8 cellular contexts compared by ENCODE assay signal in the genomic region with DNA sequence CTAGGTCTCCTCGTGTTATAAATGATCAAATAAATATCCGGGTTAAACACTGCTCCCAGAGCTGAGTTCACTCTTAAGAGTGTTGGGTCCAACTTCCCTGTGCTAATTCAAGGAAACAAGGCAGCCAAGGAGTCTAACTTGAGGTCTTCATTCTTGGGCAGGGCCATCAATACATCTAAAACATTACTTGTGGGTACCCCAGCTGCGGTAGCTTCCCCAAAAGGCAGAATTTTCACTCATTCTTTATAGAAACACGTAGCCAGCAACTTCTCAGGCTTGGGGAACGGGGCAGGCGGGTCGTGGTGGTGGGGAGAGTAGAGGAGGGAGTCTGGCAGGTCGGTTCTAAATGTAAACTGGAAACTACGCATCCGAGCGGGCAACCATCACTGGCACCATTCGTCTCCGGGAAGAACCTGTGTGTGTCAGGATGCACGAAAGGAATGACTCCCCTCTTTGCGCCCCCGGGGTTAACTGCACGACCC. TPM values are rescaled to one million over a fixed set of nuclear protein-coding genes. Genes with fewer than 3 reads are reported as not detected.
DNase-seq lines count a peak whose midpoint lies in the region; ATAC-seq and TF ChIP-seq lines count a peak whose summit lies in the region.

No MANE protein-coding gene starts in this region.

- POLR2A ChIA-PET in CD8-positive, alpha-beta T cell (lab: Charles Lee), result interaction anchor here (1.2 to 3.3 kb wide), 3 partner anchors 13 to 47 kb away, joined by 3 to 18 read pairs (median 5); no protein-coding TSS in a partner anchor

- peak overlapping the region; percentile 96 for H3K4me3 ChIP-seq in CD8-positive, alpha-beta T cell (ENCODE audit: low read depth, low read length)

- no peaks in the 10 kb centered on the region for H3K27me3 Mint-ChIP-seq in CD8-positive, alpha-beta T cell (ENCODE audit: low read depth)
- H3K27me3 Mint-ChIP-seq in activated CD4-positive, alpha-beta T cell treated with anti-CD3 and anti-CD28 coated beads, Interleukin-2, amount 10 ng/mL, durations not matched to agents 24 days and 14 days, result no peaks in the 10 kb centered on the region
- H3K27me3 Mint-ChIP-seq in neural crest cell (ENCODE audit: low read depth), result peaks cover 3% of the 10 kb centered on the region

- no peaks in the 10 kb centered on the region for H3K27me3 ChIP-seq in CD8-positive, alpha-beta T cell (ENCODE audit: insufficient read depth, low read length)

- no peak for TF ChIP-seq CTCF in CD8-positive, alpha-beta T cell (IDR thresholded peaks at IDR 0.05)
- TF ChIP-seq CTCF in neural crest cell (conservative IDR thresholded peaks at IDR 0.05), result no peak

- peak overlapping the region; percentile 87 for H3K4me3 Mint-ChIP-seq in CD8-positive, alpha-beta T cell
- peak overlapping the region; percentile 89 for H3K4me3 Mint-ChIP-seq in activated CD4-positive, alpha-beta T cell treated with anti-CD3 and anti-CD28 coated beads, Interleukin-2, amount 10 ng/mL, durations not matched to agents 24 days and 14 days
- H3K4me3 Mint-ChIP-seq in neural crest cell, result peak overlapping the region; percentile 89

- CTCF ChIA-PET in CD8-positive, alpha-beta T cell (lab: Charles Lee), result interaction anchor here (0.8 to 2.4 kb wide), 6 partner anchors 14 to 110 kb away, joined by 3 to 11 read pairs (median 4); no protein-coding TSS in a partner anchor

- no peaks in the 10 kb centered on the region for H3K9me3 ChIP-seq in CD8-positive, alpha-beta T cell (ENCODE audit: low read length)

- no peaks in the 10 kb centered on the region for H3K9me3 Mint-ChIP-seq in CD8-positive, alpha-beta T cell
- H3K9me3 Mint-ChIP-seq in activated CD4-positive, alpha-beta T cell treated with anti-CD3 and anti-CD28 coated beads, Interleukin-2, amount 10 ng/mL, durations not matched to agents 24 days and 14 days, result no peaks in the 10 kb centered on the region
- no peaks in the 10 kb centered on the region for H3K9me3 Mint-ChIP-seq in neural crest cell

- peaks cover 55% of the 10 kb centered on the region for H3K4me1 Mint-ChIP-seq in CD8-positive, alpha-beta T cell (ENCODE audit: low read depth)
- H3K4me1 Mint-ChIP-seq in activated CD4-positive, alpha-beta T cell treated with anti-CD3 and anti-CD28 coated beads, Interleukin-2, amount 10 ng/mL, durations not matched to agents 24 days and 14 days, result peaks cover 42% of the 10 kb centered on the region
- H3K4me1 Mint-ChIP-seq in neural crest cell, result peaks cover 40% of the 10 kb centered on the region

- no peak for DNase-seq in CD8-positive, alpha-beta T cell
- DNase-seq in activated CD4-positive, alpha-beta T cell treated with anti-CD3 and anti-CD28 coated beads, Interleukin-2, amount 10 ng/mL, durations not matched to agents 24 days and 14 days, result peak; percentile 80
- peak; percentile 31 for DNase-seq in fibroblast of peridontal ligament (ENCODE audit: extremely low read depth)
- DNase-seq in neural crest cell (ENCODE audit: low read depth, low spot score), result peak; percentile 19
- DNase-seq in glomerular visceral epithelial cell (ENCODE audit: extremely low spot score), result no peak

- peak overlapping the region; percentile 91 for H3K27ac ChIP-seq in CD8-positive, alpha-beta T cell (ENCODE audit: low read depth, low read length)

- peaks cover 2% of the 10 kb centered on the region for H3K36me3 Mint-ChIP-seq in CD8-positive, alpha-beta T cell
- H3K36me3 Mint-ChIP-seq in activated CD4-positive, alpha-beta T cell treated with anti-CD3 and anti-CD28 coated beads, Interleukin-2, amount 10 ng/mL, durations not matched to agents 24 days and 14 days (ENCODE audit: low read depth), result peaks cover 1% of the 10 kb centered on the region
- no peaks in the 10 kb centered on the region for H3K36me3 Mint-ChIP-seq in neural crest cell (ENCODE audit: low read depth)

- peak; percentile 7 for ATAC-seq in CD8-positive, alpha-beta T cell
- peak; percentile 7 for ATAC-seq in HG03196 (IDR thresholded peaks at IDR 0.05; ENCODE audit: unreplicated experiment)
- no peak for ATAC-seq in GM21360 (IDR thresholded peaks at IDR 0.05; ENCODE audit: unreplicated experiment)
- no peak for ATAC-seq in GM21526 (IDR thresholded peaks at IDR 0.05; ENCODE audit: low FRiP score, unreplicated experiment)

- intact Hi-C loops in CD8-positive, alpha-beta T cell (cut with DNase I, micrococcal nuclease), result loop anchor here (1.0 to 10.0 kb wide), 9 partner anchors 42 to 1549 kb away; partner anchors contain the start of genes MOSMO (in 2 of the 2), POLR3E (in 1 of the 2) and USP31 (in 1 of the 2)
- intact Hi-C loops in activated CD4-positive, alpha-beta T cell treated with anti-CD3 and anti-CD28 coated beads, Interleukin-2, amount 10 ng/mL, durations not matched to agents 24 days and 14 days (cut with micrococcal nuclease), result loop anchor here (1.0 to 10.0 kb wide), 4 partner anchors 46 to 592 kb away; partner anchors contain the start of gene UQCRC2

- H3K36me3 ChIP-seq in CD8-positive, alpha-beta T cell (ENCODE audit: insufficient read depth, low read length), result no peaks in the 10 kb centered on the region

- peaks cover 43% of the 10 kb centered on the region for H3K4me1 ChIP-seq in CD8-positive, alpha-beta T cell (ENCODE audit: insufficient read depth, low read length)

- peak overlapping the region; percentile 96 for H3K27ac Mint-ChIP-seq in CD8-positive, alpha-beta T cell
- peak overlapping the region; percentile 85 for H3K27ac Mint-ChIP-seq in activated CD4-positive, alpha-beta T cell treated with anti-CD3 and anti-CD28 coated beads, Interleukin-2, amount 10 ng/mL, durations not matched to agents 24 days and 14 days
- H3K27ac Mint-ChIP-seq in neural crest cell (ENCODE audit: unreplicated experiment), result peak overlapping the region; percentile 95

RNA-seq across cellular contexts. Expression of gene METTL9, which starts 0.7 kb away (rescaled TPM):
- total RNA-seq in CD8-positive, alpha-beta T cell, result 10 to 100 TPM; 93.8 to 99.0 TPM
- 65.6 and 66.7 TPM in 2 replicates for total RNA-seq in activated CD4-positive, alpha-beta T cell treated with anti-CD3 and anti-CD28 coated beads, Interleukin-2, amount 10 ng/mL, durations not matched to agents 24 days and 14 days
- 172 and 175 TPM in 2 replicates for total RNA-seq in neural crest cell

RNA-seq across cellular contexts. Expression of gene IGSF6, which starts 53.7 kb away (rescaled TPM):
- total RNA-seq in CD8-positive, alpha-beta T cell, result under 1 TPM in 1 of 2 experiments, not detected in 1; 0.19 TPM
- not detected in 2 replicates for total RNA-seq in activated CD4-positive, alpha-beta T cell treated with anti-CD3 and anti-CD28 coated beads, Interleukin-2, amount 10 ng/mL, durations not matched to agents 24 days and 14 days
- total RNA-seq in neural crest cell, result not detected in 2 replicates

Comparison
In these comparisons a context has a peak if more than half of its experiments do, and no peak if none do; other contexts are left out.
1. ATAC-seq: peak in CD8-positive, alpha-beta T cell (single experiment) and HG03196 (single experiment); none in GM21360 (single experiment) and GM21526 (single experiment).
2. DNase-seq: peak in activated CD4-positive, alpha-beta T cell treated with anti-CD3 and anti-CD28 coated beads, Interleukin-2, amount 10 ng/mL, durations not matched to agents 24 days and 14 days (single experiment), fibroblast of peridontal ligament (single experiment) and neural crest cell (single experiment); none in CD8-positive, alpha-beta T cell (0 of 7) and glomerular visceral epithelial cell (single experiment).
3. Peak in every context shown above with its lines, with median percentiles within 50 percentile points of each other: H3K27ac Mint-ChIP-seq and H3K4me3 Mint-ChIP-seq.